In genomic region chr15:92806763-92807162, GRCh38 we compare ENCODE assay signal across 25 cellular contexts.
DNase-seq lines count a peak whose midpoint lies in the region; ATAC-seq, FAIRE-seq and TF ChIP-seq lines count a peak whose summit lies in the region.
"Had no signal": no experiment of that assay in that cellular context is flagged by ENCODE, and none has a peak within 500 bp of the region (broad histone marks: within the 10 kb centered on the region; RNA-seq: fewer than 3 reads in every experiment).

No MANE protein-coding gene starts in this region.

- TF ChIP-seq CTCF in HEK293 (tag by site-specific recombination; IDR thresholded peaks at IDR 0.05): no peak
- TF ChIP-seq CTCF in nephron (IDR thresholded peaks at IDR 0.05; ENCODE audit: unreplicated experiment in 3 of 3): no peak
- TF ChIP-seq CTCF in type B pancreatic cell (conservative IDR thresholded peaks at IDR 0.05): no peak
- no peak for TF ChIP-seq CTCF in kidney (IDR thresholded peaks at IDR 0.05; ENCODE audit: borderline replicate concordance, extremely low read depth, insufficient read depth)
- no peak for TF ChIP-seq CTCF in activated CD8-positive, alpha-beta T cell treated with anti-CD3 and anti-CD28 coated beads for 36 hours (IDR thresholded peaks at IDR 0.05)

- H3K27ac Mint-ChIP-seq in T-helper 17 cell: peak overlapping the region; percentile 99
- peak overlapping the region; percentile 75 to 87 (median 80) for H3K27ac Mint-ChIP-seq in nephron
- peak overlapping the region; percentile 68 for H3K27ac Mint-ChIP-seq in type B pancreatic cell
- H3K27ac Mint-ChIP-seq in activated CD8-positive, alpha-beta T cell treated with anti-CD3 and anti-CD28 coated beads for 36 hours: no peak overlapping the region
- H3K27ac Mint-ChIP-seq: activated naive CD8-positive, alpha-beta T cell; H9; WTC11 had no signal

- DNase-seq in T-helper 17 cell (no peak), type B pancreatic cell (ENCODE audit: extremely low spot score, unreplicated experiment) (no peak), kidney (no peak), NCI-H1930 (lab: John Stamatoyannopoulos, UW) (no peak)
- DNase-seq in activated CD8-positive, alpha-beta T cell treated with anti-CD3 and anti-CD28 coated beads for 36 hours: no peak
- DNase-seq: activated CD8-positive, alpha-beta T cell treated with anti-CD3 and anti-CD28 coated beads, Interleukin-2, amount 10 ng/mL, durations not matched to agents 7 days and 5 days; activated T-cell treated with anti-CD3 and anti-CD28 coated beads, Interleukin-2, amount 50 U/mL, for 48 hours; cortex of kidney; foreskin keratinocyte; H9; naive B cell; NCI-H1092 treated with DMSO at 0.1 percent for 48 hours; NCI-H2081 treated with DMSO at 0.1 percent for 48 hours; NCI-H510A; stimulated activated naive CD4-positive, alpha-beta T cell treated with Interleukin-2 at 50 U/mL for 16 hours had no signal

- H3K36me3 Mint-ChIP-seq in T-helper 17 cell (ENCODE audit: low read depth) (peaks cover 2% of the 10 kb centered on the region), nephron (ENCODE audit: low read depth) (no peaks in the 10 kb centered on the region), type B pancreatic cell (peaks cover 17% of the 10 kb centered on the region)
- peaks cover 8% of the 10 kb centered on the region for H3K36me3 Mint-ChIP-seq in activated CD8-positive, alpha-beta T cell treated with anti-CD3 and anti-CD28 coated beads for 36 hours (ENCODE audit: low read depth)
- H3K36me3 Mint-ChIP-seq: naive B cell, WTC11 had no signal

- H3K4me1 Mint-ChIP-seq in T-helper 17 cell (peaks cover 27% of the 10 kb centered on the region), nephron (peaks cover 36% of the 10 kb centered on the region), type B pancreatic cell (ENCODE audit: unreplicated experiment) (peaks cover 28% of the 10 kb centered on the region)
- H3K4me1 Mint-ChIP-seq in activated CD8-positive, alpha-beta T cell treated with anti-CD3 and anti-CD28 coated beads for 36 hours (ENCODE audit: low read depth): peaks cover 36% of the 10 kb centered on the region

- H3K4me1 ChIP-seq in HEK293 (ENCODE audit: control insufficient read depth, insufficient read depth, low read length): peaks cover 21% of the 10 kb centered on the region
- peaks cover 5 to 14% of the 10 kb centered on the region in 2 donors for H3K4me1 ChIP-seq in kidney (ENCODE audit: control insufficient read depth in 1 of 2, insufficient read depth in 1 of 2, low read depth in 1 of 2, low read length in 2 of 2)

- H3K9me3 ChIP-seq in HEK293 (ENCODE audit: control insufficient read depth, insufficient read depth, low read depth, low read length) (no peaks in the 10 kb centered on the region), T-helper 17 cell (ENCODE audit: control insufficient read depth, low read length, poor library complexity, severe bottlenecking) (no peaks in the 10 kb centered on the region), kidney (ENCODE audit: control insufficient read depth in 1 of 2, low read length in 2 of 2) (no peaks in the 10 kb centered on the region)
- H3K9me3 ChIP-seq: body of pancreas had no signal

- no peak for FAIRE-seq in kidney (lab: Jason Lieb, UNC)
- FAIRE-seq: endothelial cell of umbilical vein, GM19239 had no signal

- H3K4me3 ChIP-seq in HEK293 (ENCODE audit: low read depth, low read length): no peak overlapping the region
- no peak overlapping the region for H3K4me3 ChIP-seq in kidney (ENCODE audit: low read length in 2 of 2)
- H3K4me3 ChIP-seq: body of pancreas had no signal

- no peak overlapping the region for H3K9ac ChIP-seq in kidney (ENCODE audit: low read length in 2 of 2)
- H3K9ac ChIP-seq: KMS-11 had no signal

- H3K27me3 Mint-ChIP-seq in T-helper 17 cell (no peaks in the 10 kb centered on the region), nephron (ENCODE audit: low read depth) (no peaks in the 10 kb centered on the region), type B pancreatic cell (no peaks in the 10 kb centered on the region)
- H3K27me3 Mint-ChIP-seq in activated CD8-positive, alpha-beta T cell treated with anti-CD3 and anti-CD28 coated beads for 36 hours: no peaks in the 10 kb centered on the region
- H3K27me3 Mint-ChIP-seq: activated naive CD8-positive, alpha-beta T cell; B cell; naive B cell; progenitor cell of endocrine pancreas had no signal

- CTCF ChIA-PET in HEK293 (lab: Yijun Ruan, JAX): interaction anchor here (0.6 kb wide), 1 partner anchor 618 kb away, joined by 3 read pairs; no protein-coding TSS in a partner anchor
- CTCF ChIA-PET in activated CD8-positive, alpha-beta T cell treated with anti-CD3 and anti-CD28 coated beads for 36 hours (lab: Charles Lee): interaction anchor here (0.6 to 5.1 kb wide), 4 partner anchors 9 to 420 kb away, joined by 4 to 36 read pairs (median 19); no protein-coding TSS in a partner anchor

- ATAC-seq in T-helper 17 cell: no peak
- ATAC-seq in activated CD8-positive, alpha-beta T cell treated with anti-CD3 and anti-CD28 coated beads for 36 hours: no peak
- ATAC-seq: activated CD8-positive, alpha-beta T cell treated with anti-CD3 and anti-CD28 coated beads, Interleukin-2, amount 10 ng/mL, durations not matched to agents 7 days and 5 days; body of pancreas; foreskin keratinocyte; WTC11 had no signal

- H3K27ac ChIP-seq in HEK293 (ENCODE audit: extremely low read depth, low read depth, low read length) (no peak overlapping the region), kidney (ENCODE audit: low read depth in 2 of 2, low read length in 2 of 2) (no peak overlapping the region)
- H3K27ac ChIP-seq: foreskin keratinocyte, KMS-11 had no signal

- intact Hi-C loops in kidney (cut with DNase I): loop anchor here (5.0 kb wide), 1 partner anchor 106 kb away; no protein-coding TSS in a partner anchor
- intact Hi-C loops in activated CD8-positive, alpha-beta T cell treated with anti-CD3 and anti-CD28 coated beads for 36 hours (cut with micrococcal nuclease): no loop called here

- H3K4me3 Mint-ChIP-seq in T-helper 17 cell (no peak overlapping the region), nephron (no peak overlapping the region), type B pancreatic cell (no peak overlapping the region)
- H3K4me3 Mint-ChIP-seq in activated CD8-positive, alpha-beta T cell treated with anti-CD3 and anti-CD28 coated beads for 36 hours: no peak overlapping the region
- H3K4me3 Mint-ChIP-seq: WTC11 had no signal

- peaks cover 4% of the 10 kb centered on the region for H3K9me3 Mint-ChIP-seq in nephron
- peaks cover 13% of the 10 kb centered on the region for H3K9me3 Mint-ChIP-seq in type B pancreatic cell
- H3K9me3 Mint-ChIP-seq in activated CD8-positive, alpha-beta T cell treated with anti-CD3 and anti-CD28 coated beads for 36 hours: no peaks in the 10 kb centered on the region
- H3K9me3 Mint-ChIP-seq: H9, naive B cell, WTC11 had no signal

- H3K36me3 ChIP-seq in HEK293 (ENCODE audit: control insufficient read depth in 2 of 2, insufficient read depth in 1 of 2, low read length in 2 of 2) (no peaks in the 10 kb centered on the region), kidney (ENCODE audit: control insufficient read depth in 1 of 2, insufficient read depth in 2 of 2, low read length in 2 of 2) (no peaks in the 10 kb centered on the region)

- POLR2A ChIA-PET in HEK293 (lab: Yijun Ruan, JAX): no interaction called here
- POLR2A ChIA-PET in activated CD8-positive, alpha-beta T cell treated with anti-CD3 and anti-CD28 coated beads for 36 hours (lab: Charles Lee): interaction anchor here (0.7 to 6.3 kb wide), 3 partner anchors 78 to 114 kb away, joined by 3 to 226 read pairs (median 29); no protein-coding TSS in a partner anchor

TF ChIP-seq in HEK293, 187 proteins besides CTCF, POLR2A, EP300 and RAD21:
- no peak for TF ChIP-seq TCF7L2 (IDR thresholded peaks at IDR 0.05; ENCODE audit: borderline replicate concordance, low read depth, low read length)
- TF ChIP-seq, protein P1, sequence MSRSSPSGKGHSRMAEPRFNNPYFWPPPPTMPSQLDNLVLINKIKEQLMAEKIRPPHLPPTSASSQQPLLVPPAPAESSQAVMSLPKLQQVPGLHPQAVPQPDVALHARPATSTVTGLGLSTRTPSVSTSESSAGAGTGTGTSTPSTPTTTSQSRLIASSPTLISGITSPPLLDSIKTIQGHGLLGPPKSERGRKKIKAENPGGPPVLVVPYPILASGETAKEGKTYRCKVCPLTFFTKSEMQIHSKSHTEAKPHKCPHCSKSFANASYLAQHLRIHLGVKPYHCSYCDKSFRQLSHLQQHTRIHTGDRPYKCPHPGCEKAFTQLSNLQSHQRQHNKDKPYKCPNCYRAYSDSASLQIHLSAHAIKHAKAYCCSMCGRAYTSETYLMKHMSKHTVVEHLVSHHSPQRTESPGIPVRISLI (tag by site-specific recombination; IDR thresholded peaks at IDR 0.05): peak; percentile 5; the same call in 1 of the 2 replicates
TF ChIP-seq in HEK293: peak in this region for 1.
